ENCODE assay signal across 10 cellular contexts in genomic region chr9:134641989-134642384, GRCh38. TPM values are rescaled to one million over a fixed set of nuclear protein-coding genes. Genes with fewer than 3 reads are reported as not detected.
DNase-seq lines count a peak whose midpoint lies in the region; ATAC-seq and TF ChIP-seq lines count a peak whose summit lies in the region.
"Had no signal": no experiment of that assay in that cellular context is flagged by ENCODE, and none has a peak within 500 bp of the region (broad histone marks: within the 10 kb centered on the region; RNA-seq: fewer than 3 reads in every experiment).

No MANE protein-coding gene starts in this region.

- no peak overlapping the region for H3K9ac ChIP-seq in neural progenitor cell

- H3K36me3 ChIP-seq in ACC112 (ENCODE audit: insufficient read depth, low read length) (no peaks in the 10 kb centered on the region), esophagus muscularis mucosa (no peaks in the 10 kb centered on the region), neural progenitor cell (no peaks in the 10 kb centered on the region)

- H3K27me3 Mint-ChIP-seq in neural progenitor cell (ENCODE audit: insufficient read depth, low read depth): peaks cover 21% of the 10 kb centered on the region

- WGBS in esophagus muscularis mucosa: 3% methylated on average over 12 of the region's 59 CpGs

- H3K4me1 ChIP-seq in ACC112 (ENCODE audit: control insufficient read depth, insufficient read depth, low read length, unreplicated experiment) (peaks cover 32% of the 10 kb centered on the region), esophagus muscularis mucosa (peaks cover 31 to 63% (median 56%) of the 10 kb centered on the region in 4 donors), neural progenitor cell (peaks cover 22% of the 10 kb centered on the region)

- H3K9me3 Mint-ChIP-seq in neural progenitor cell: no peaks in the 10 kb centered on the region
- H3K9me3 Mint-ChIP-seq: neural crest cell had no signal

- intact Hi-C loops in esophagus muscularis mucosa (cut with DNase I): loop anchor here (5.0 kb wide), 1 partner anchor 185 kb away; no protein-coding TSS in a partner anchor

- TF ChIP-seq CTCF in esophagus muscularis mucosa (IDR thresholded peaks at IDR 0.05) (no peak), neural progenitor cell (IDR thresholded peaks at IDR 0.05) (no peak)

- H3K4me3 ChIP-seq in ACC112 (ENCODE audit: low read depth, low read length) (peak overlapping the region; percentile 95), esophagus muscularis mucosa (peak overlapping the region; percentile 87 to 94 (median 89)), neural progenitor cell (peak overlapping the region; percentile 73)

- peak overlapping the region; percentile 85 for H3K4me3 Mint-ChIP-seq in neural progenitor cell

- no peak for ATAC-seq in GM19035 (IDR thresholded peaks at IDR 0.05; ENCODE audit: unreplicated experiment)

- peaks cover 16% of the 10 kb centered on the region for H3F3A ChIP-seq in neural progenitor cell (ENCODE audit: low read depth)

- no peak for TF ChIP-seq POLR2A in esophagus muscularis mucosa (IDR thresholded peaks at IDR 0.05; ENCODE audit: low read depth)

- peaks cover 35% of the 10 kb centered on the region for H3K4me1 Mint-ChIP-seq in neural progenitor cell

- H3K79me2 ChIP-seq in ACC112 (ENCODE audit: control insufficient read depth, insufficient read depth, low read length, unreplicated experiment): peaks cover 45% of the 10 kb centered on the region
- no peaks in the 10 kb centered on the region for H3K79me2 ChIP-seq in neural progenitor cell (ENCODE audit: low read depth)

- H3K9me3 ChIP-seq in esophagus muscularis mucosa (no peaks in the 10 kb centered on the region), neural progenitor cell (ENCODE audit: low read depth) (no peaks in the 10 kb centered on the region)

- TF ChIP-seq EP300 in esophagus muscularis mucosa (IDR thresholded peaks at IDR 0.05): no peak

- no peaks in the 10 kb centered on the region for H3K36me3 Mint-ChIP-seq in neural progenitor cell

- H2AFZ ChIP-seq in ACC112 (ENCODE audit: low read length, unreplicated experiment): peak overlapping the region; percentile 83
- peak overlapping the region; percentile 92 for H2AFZ ChIP-seq in neural progenitor cell (replicated peaks)

- H3K4me2 ChIP-seq in neural progenitor cell: peak overlapping the region; percentile 82

- DNase-seq in NCI-H2171 treated with DMSO at 0.1 percent for 48 hours (lab: John Stamatoyannopoulos, UW): peak; percentile 13
- no peak for DNase-seq in esophagus muscularis mucosa (ENCODE audit: extremely low spot score)
- DNase-seq in neural progenitor cell (ENCODE audit: low spot score): peak; percentile 37
- DNase-seq in islet precursor cell: no peak
- DNase-seq in T-helper 2 cell: no peak
- no peak for DNase-seq in glomerular visceral epithelial cell (ENCODE audit: extremely low spot score)
- DNase-seq: activated CD4-positive, CD25-positive, alpha-beta regulatory T cell treated with anti-CD3 and anti-CD28 coated beads, Interleukin-2, amount 50 U/mL, for 72 hours had no signal

- H3K27me3 ChIP-seq in ACC112 (ENCODE audit: insufficient read depth, low read length) (no peaks in the 10 kb centered on the region), esophagus muscularis mucosa (peaks cover 0 to 4% (median 0%) of the 10 kb centered on the region in 4 donors), neural progenitor cell (peaks cover 23% of the 10 kb centered on the region)

- H3K27ac Mint-ChIP-seq in neural progenitor cell: no peak overlapping the region

- H3K27ac ChIP-seq in ACC112 (ENCODE audit: low read depth, low read length) (peak overlapping the region; percentile 74), esophagus muscularis mucosa (replicated peaks in 1 of 4) (peak overlapping the region; percentile 96 to 99 (median 98)), neural progenitor cell (no peak overlapping the region)

- peaks cover 40% of the 10 kb centered on the region for H4K20me1 ChIP-seq in neural progenitor cell (ENCODE audit: low read depth)

RNA-seq across cellular contexts. Expression of gene COL5A1, which starts 0.4 kb away (rescaled TPM):
- total RNA-seq in esophagus muscularis mucosa (10 to 100 TPM; 36.0 to 89.5 (median 56.4) TPM), neural progenitor cell (ENCODE audit: low replicate concordance) (6.1 and 14.2 TPM in 2 replicates)

Comparison
In these comparisons a context has a peak if more than half of its experiments do, and no peak if none do; other contexts are left out.
1. DNase-seq: peak in NCI-H2171 treated with DMSO at 0.1 percent for 48 hours (single experiment) and neural progenitor cell (single experiment); none in esophagus muscularis mucosa (single experiment), islet precursor cell (single experiment), T-helper 2 cell (0 of 5) and glomerular visceral epithelial cell (single experiment).
2. Peak in every context shown above with its lines, with median percentiles within 50 percentile points of each other: H3K4me3 ChIP-seq.